1 cellular context compared by ENCODE assay signal in genomic region chr21:23809573-23809972, GRCh38.
TF ChIP-seq lines count a peak whose summit lies in the region.

No MANE protein-coding gene starts in this region.

TF ChIP-seq in K562, 482 proteins besides CTCF, POLR2A, EP300 and RAD21 (continued from another document and continues in another):
- no peak for TF ChIP-seq CHD7 (IDR thresholded peaks at IDR 0.05; ENCODE audit: low read depth, low read length)
- peak; percentile 83 for TF ChIP-seq ARID1B (IDR thresholded peaks at IDR 0.05)
- TF ChIP-seq CBFA2T3 (IDR thresholded peaks at IDR 0.05) = peak; percentile 78
- TF ChIP-seq CBFA2T2 (conservative IDR thresholded peaks at IDR 0.05) = peak; percentile 58; the same call in 1 of the 2 replicates
- peak; percentile 62 for TF ChIP-seq DPF2 (IDR thresholded peaks at IDR 0.05)
- no peak for TF ChIP-seq ATF4 (CRISPR knock-in tag; IDR thresholded peaks at IDR 0.05)
- TF ChIP-seq ZNF507 (tag; conservative IDR thresholded peaks at IDR 0.05) = no peak
- no peak for TF ChIP-seq GTF2A2 (tag; IDR thresholded peaks at IDR 0.05)
- peak; percentile 67 for TF ChIP-seq SOX6 (IDR thresholded peaks at IDR 0.05)
- TF ChIP-seq TAL1 (IDR thresholded peaks at IDR 0.05) = peak; percentile 68
- TF ChIP-seq NUFIP1 (IDR thresholded peaks at IDR 0.05; ENCODE audit: partially characterized antibody) = no peak
- TF ChIP-seq FOXJ2 (tag; IDR thresholded peaks at IDR 0.05) = 0 out of 2 replicates have a peak, but pooled peaks have one; percentile 49
- TF ChIP-seq ZNF274 (IDR thresholded peaks at IDR 0.05; ENCODE audit: borderline replicate concordance, low read depth, low read length) = no peak
- TF ChIP-seq SRF (CRISPR knock-in tag; IDR thresholded peaks at IDR 0.05) = peak in 1 of 2 experiments; percentile 68; a peak in 1 of 4 replicates
- no peak for TF ChIP-seq ZBTB5 (IDR thresholded peaks at IDR 0.05)
- TF ChIP-seq BCL6 (CRISPR knock-in tag; IDR thresholded peaks at IDR 0.05) = no peak
- TF ChIP-seq TEAD4 (IDR thresholded peaks at IDR 0.05; ENCODE audit: low read length) = peak; percentile 74
- TF ChIP-seq TEAD4 (CRISPR knock-in tag; IDR thresholded peaks at IDR 0.05; ENCODE audit: borderline replicate concordance) = no peak
- peak in 1 of 2 experiments; percentile 42; a peak in 2 of 4 replicates for TF ChIP-seq TRIM24 (IDR thresholded peaks at IDR 0.05)
- TF ChIP-seq ERF (CRISPR knock-in tag; IDR thresholded peaks at IDR 0.05) = no peak
- TF ChIP-seq U2AF2 (optimal IDR thresholded peaks at IDR 0.05; ENCODE audit: low read depth, low read length) = no peak
- 0 out of 2 replicates have a peak, but pooled peaks have one; percentile 17 for TF ChIP-seq FOSL1 (tag; conservative IDR thresholded peaks at IDR 0.05)
- TF ChIP-seq SMARCE1 (IDR thresholded peaks at IDR 0.05) = peak; percentile 44; the same call in 1 of the 2 replicates
- TF ChIP-seq FOXO4 (CRISPR knock-in tag; IDR thresholded peaks at IDR 0.05) = no peak
- TF ChIP-seq RCOR1 (IDR thresholded peaks at IDR 0.05; ENCODE audit: borderline replicate concordance in 1 of 2, low read depth in 2 of 2, low read length in 2 of 2) = peak in 1 of 2 experiments; percentile 22; a peak in 1 of 4 replicates
- TF ChIP-seq NCOR1 (IDR thresholded peaks at IDR 0.05) = peak; percentile 44
- 0 out of 2 replicates have a peak, but pooled peaks have one; percentile 16 for TF ChIP-seq KLF16 (IDR thresholded peaks at IDR 0.05)
- TF ChIP-seq C11orf30 (IDR thresholded peaks at IDR 0.05; ENCODE audit: low read depth) = peak; percentile 34; the same call in 1 of the 2 replicates
- TF ChIP-seq BHLHE40 (IDR thresholded peaks at IDR 0.05; ENCODE audit: low read length) = no peak
- TF ChIP-seq ZNF766 (CRISPR knock-in tag; conservative IDR thresholded peaks at IDR 0.05) = no peak
- TF ChIP-seq KLF6 (CRISPR knock-in tag; IDR thresholded peaks at IDR 0.05; ENCODE audit: borderline replicate concordance) = no peak
- no peak for TF ChIP-seq RB1 (IDR thresholded peaks at IDR 0.05; ENCODE audit: low read depth)
- TF ChIP-seq SMARCA5 (IDR thresholded peaks at IDR 0.05) = no peak
- no peak for TF ChIP-seq JUN (IDR thresholded peaks at IDR 0.05; ENCODE audit: borderline replicate concordance, low read depth, low read length)
- TF ChIP-seq JUN (CRISPR knock-in tag; IDR thresholded peaks at IDR 0.05; ENCODE audit: borderline replicate concordance) = no peak
- peak; percentile 50; the same call in 1 of the 2 replicates for TF ChIP-seq FOXM1 (IDR thresholded peaks at IDR 0.05; ENCODE audit: low read depth)
- no peak for TF ChIP-seq FOXM1 (CRISPR knock-in tag; IDR thresholded peaks at IDR 0.05; ENCODE audit: low read depth)
- TF ChIP-seq NFIC (IDR thresholded peaks at IDR 0.05) = peak; percentile 87
- 0 out of 2 replicates have a peak, but pooled peaks have one; percentile 22 for TF ChIP-seq MTA2 (IDR thresholded peaks at IDR 0.05; ENCODE audit: low read depth)
- peak; percentile 65 for TF ChIP-seq SMARCA4 (IDR thresholded peaks at IDR 0.05)
- TF ChIP-seq SP1 (CRISPR knock-in tag; IDR thresholded peaks at IDR 0.05) = no peak
- TF ChIP-seq CBX3 (IDR thresholded peaks at IDR 0.05; ENCODE audit: borderline replicate concordance in 1 of 2, low read length in 2 of 2) = no peak
- TF ChIP-seq ILK (tag; IDR thresholded peaks at IDR 0.05; ENCODE audit: borderline replicate concordance, low read depth) = no peak
- TF ChIP-seq ELK1 (CRISPR knock-in tag; IDR thresholded peaks at IDR 0.05) = no peak
- TF ChIP-seq TCFL5 (CRISPR knock-in tag; conservative IDR thresholded peaks at IDR 0.05) = no peak
- no peak for TF ChIP-seq NELFE (IDR thresholded peaks at IDR 0.05; ENCODE audit: insufficient read depth, insufficient read length)
- no peak for TF ChIP-seq PPARD (CRISPR knock-in tag; IDR thresholded peaks at IDR 0.05)
- no peak for TF ChIP-seq HMG20B (CRISPR knock-in tag; IDR thresholded peaks at IDR 0.05)
- TF ChIP-seq ZNF449 (CRISPR knock-in tag; IDR thresholded peaks at IDR 0.05) = no peak
- TF ChIP-seq SIRT6 (IDR thresholded peaks at IDR 0.05; ENCODE audit: low read depth, low read length) = no peak
- no peak for TF ChIP-seq ZC3H8 (IDR thresholded peaks at IDR 0.05)
- TF ChIP-seq ZNF436 (CRISPR knock-in tag; IDR thresholded peaks at IDR 0.05) = no peak
- no peak for TF ChIP-seq MITF (IDR thresholded peaks at IDR 0.05)
- no peak for TF ChIP-seq ATF7 (IDR thresholded peaks at IDR 0.05)
- no peak for TF ChIP-seq SRSF7 (optimal IDR thresholded peaks at IDR 0.05; ENCODE audit: low read depth, low read length)
- TF ChIP-seq STAT5B (CRISPR knock-in tag; IDR thresholded peaks at IDR 0.05) = no peak
- TF ChIP-seq ZNF316 (IDR thresholded peaks at IDR 0.05) = 0 out of 2 replicates have a peak, but pooled peaks have one; percentile 15
